2 cellular contexts compared by ENCODE assay signal in the genomic region with DNA sequence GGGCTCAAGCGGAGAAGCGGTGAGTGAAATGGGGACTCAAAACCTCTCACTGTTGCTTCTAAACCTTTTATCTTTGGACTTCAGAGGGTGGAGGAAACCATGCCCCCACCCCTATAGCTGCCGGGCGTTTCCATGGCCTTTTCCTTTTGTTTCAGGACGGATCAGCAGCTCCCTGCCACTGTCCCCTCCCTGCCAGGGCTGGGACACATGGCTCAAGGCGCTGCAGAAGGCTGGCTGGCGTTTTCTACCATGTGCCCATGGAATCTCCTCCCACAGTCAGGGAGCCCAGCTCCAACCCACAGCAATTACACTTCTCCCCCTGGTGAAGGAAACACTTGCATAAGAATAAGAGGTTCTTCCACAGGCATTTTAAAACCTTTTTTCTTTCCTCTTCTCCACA.
TF ChIP-seq lines count a peak whose summit lies in the region.

No MANE protein-coding gene starts in this region.

TF ChIP-seq in IMR-90, 13 proteins besides CTCF, POLR2A, EP300 and RAD21 (continued from another document):
- TF ChIP-seq, protein P1, sequence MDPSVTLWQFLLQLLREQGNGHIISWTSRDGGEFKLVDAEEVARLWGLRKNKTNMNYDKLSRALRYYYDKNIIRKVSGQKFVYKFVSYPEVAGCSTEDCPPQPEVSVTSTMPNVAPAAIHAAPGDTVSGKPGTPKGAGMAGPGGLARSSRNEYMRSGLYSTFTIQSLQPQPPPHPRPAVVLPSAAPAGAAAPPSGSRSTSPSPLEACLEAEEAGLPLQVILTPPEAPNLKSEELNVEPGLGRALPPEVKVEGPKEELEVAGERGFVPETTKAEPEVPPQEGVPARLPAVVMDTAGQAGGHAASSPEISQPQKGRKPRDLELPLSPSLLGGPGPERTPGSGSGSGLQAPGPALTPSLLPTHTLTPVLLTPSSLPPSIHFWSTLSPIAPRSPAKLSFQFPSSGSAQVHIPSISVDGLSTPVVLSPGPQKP (IDR thresholded peaks at IDR 0.05; ENCODE audit: borderline replicate concordance, low read depth, low read length) = no peak
- TF ChIP-seq SMC3 (IDR thresholded peaks at IDR 0.05; ENCODE audit: low read depth, low read length) (no peak), RCOR1 (IDR thresholded peaks at IDR 0.05; ENCODE audit: insufficient replicate concordance, low read length) (no peak), CHD1 (IDR thresholded peaks at IDR 0.05; ENCODE audit: low read depth, low read length) (no peak), RFX5 (IDR thresholded peaks at IDR 0.05; ENCODE audit: low read depth, low read length) (no peak), CEBPB (IDR thresholded peaks at IDR 0.05; ENCODE audit: low read depth, low read length) (no peak), FOS (IDR thresholded peaks at IDR 0.05; ENCODE audit: low read depth, low read length) (no peak)
- TF ChIP-seq, protein P2, sequence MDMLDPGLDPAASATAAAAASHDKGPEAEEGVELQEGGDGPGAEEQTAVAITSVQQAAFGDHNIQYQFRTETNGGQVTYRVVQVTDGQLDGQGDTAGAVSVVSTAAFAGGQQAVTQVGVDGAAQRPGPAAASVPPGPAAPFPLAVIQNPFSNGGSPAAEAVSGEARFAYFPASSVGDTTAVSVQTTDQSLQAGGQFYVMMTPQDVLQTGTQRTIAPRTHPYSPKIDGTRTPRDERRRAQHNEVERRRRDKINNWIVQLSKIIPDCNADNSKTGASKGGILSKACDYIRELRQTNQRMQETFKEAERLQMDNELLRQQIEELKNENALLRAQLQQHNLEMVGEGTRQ (IDR thresholded peaks at IDR 0.05; ENCODE audit: low read depth, low read length) = no peak

TF ChIP-seq in WTC11, 78 proteins besides CTCF, POLR2A, EP300 and RAD21 (continued from another document):
- TF ChIP-seq IRF1 (CRISPR knock-in tag; IDR thresholded peaks at IDR 0.05) = no peak
- TF ChIP-seq TCF7 (CRISPR knock-in tag; IDR thresholded peaks at IDR 0.05; ENCODE audit: low read depth) = no peak
- TF ChIP-seq ZNF138 (CRISPR knock-in tag; conservative IDR thresholded peaks at IDR 0.05) = no peak
- TF ChIP-seq NFYB (CRISPR knock-in tag; conservative IDR thresholded peaks at IDR 0.05; ENCODE audit: low read depth) = no peak
- TF ChIP-seq GABPB1 (CRISPR knock-in tag; IDR thresholded peaks at IDR 0.05) = no peak
- no peak for TF ChIP-seq MYBL2 (CRISPR knock-in tag; IDR thresholded peaks at IDR 0.05)
- TF ChIP-seq MLX (CRISPR knock-in tag; IDR thresholded peaks at IDR 0.05) = no peak
- no peak for TF ChIP-seq ZNF219 (CRISPR knock-in tag; IDR thresholded peaks at IDR 0.05; ENCODE audit: borderline replicate concordance)
- TF ChIP-seq ELF4 (CRISPR knock-in tag; IDR thresholded peaks at IDR 0.05; ENCODE audit: low read depth) = no peak
